ENCODE assay signal across 8 cellular contexts in the genomic region with DNA sequence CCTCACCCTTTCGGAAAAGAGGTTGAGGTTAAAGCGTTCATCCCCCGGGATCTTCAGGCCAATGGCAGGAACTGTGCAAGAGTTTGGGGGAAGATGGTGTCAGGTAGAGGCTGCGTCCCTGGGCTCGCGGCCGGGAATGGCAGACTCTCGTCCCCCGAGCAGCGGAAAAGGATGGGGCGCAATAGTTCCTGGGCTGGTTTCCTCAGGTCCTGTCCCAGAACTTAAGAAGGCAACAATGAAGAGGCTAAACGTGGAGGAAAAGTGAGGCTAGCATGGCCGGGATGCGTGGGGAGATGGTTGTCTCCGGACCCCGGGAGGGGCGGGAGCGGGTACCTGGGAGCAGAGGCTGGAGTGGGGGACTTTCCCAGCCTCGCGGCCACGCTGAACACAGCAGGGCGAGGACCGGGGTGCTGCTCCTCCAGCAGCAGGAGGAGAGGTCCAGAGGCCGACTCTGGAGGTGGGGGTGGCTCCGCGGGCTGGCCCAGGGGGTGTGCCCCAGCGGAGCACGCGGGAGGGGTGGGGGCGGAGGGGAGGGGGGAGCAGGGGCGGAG. TPM values are rescaled to one million over a fixed set of nuclear protein-coding genes. Genes with fewer than 3 reads are reported as not detected.
DNase-seq lines count a peak whose midpoint lies in the region; ATAC-seq and TF ChIP-seq lines count a peak whose summit lies in the region.

No MANE protein-coding gene starts in this region.

- peak overlapping the region; percentile 75 for H3K9ac ChIP-seq in Karpas-422 (ENCODE audit: low read length)

- no peaks in the 10 kb centered on the region for H4K20me1 ChIP-seq in Karpas-422 (ENCODE audit: insufficient read depth, low read depth, low read length)

- no peaks in the 10 kb centered on the region for H3K9me3 ChIP-seq in Karpas-422 (ENCODE audit: low read length)

- H3K4me1 ChIP-seq in Karpas-422 (ENCODE audit: low read length): peaks cover 42% of the 10 kb centered on the region

- DNase-seq in Karpas-422: no peak
- no peak for DNase-seq in astrocyte of the spinal cord (ENCODE audit: low read depth, low spot score)
- DNase-seq in kidney tubule cell (ENCODE audit: low spot score): peak; percentile 43
- peak in 6 of 49 donors; percentile 20 to 50 (median 28) for DNase-seq in substantia nigra (lab: John Stamatoyannopoulos, UW)
- no peak for DNase-seq in occipital lobe (lab: John Stamatoyannopoulos, UW)

- 0 out of 2 replicates have a peak, but pooled peaks cover 3% of the 10 kb centered on the region for H3K27me3 ChIP-seq in Karpas-422 (ENCODE audit: low read length)

- peak overlapping the region; percentile 74 for H3K4me3 ChIP-seq in GM12875 (ENCODE audit: low read depth, low read length)
- H3K4me3 ChIP-seq in Karpas-422 (ENCODE audit: low read length): peak overlapping the region; percentile 83
- H3K4me3 ChIP-seq in astrocyte of the spinal cord (ENCODE audit: low read depth, low read length): peak overlapping the region; percentile 29

- H3K79me2 ChIP-seq in Karpas-422 (ENCODE audit: low read length): no peaks in the 10 kb centered on the region

- no peak for ATAC-seq in HG03045 (IDR thresholded peaks at IDR 0.05; ENCODE audit: unreplicated experiment)
- ATAC-seq in HG02852 (IDR thresholded peaks at IDR 0.05; ENCODE audit: unreplicated experiment): no peak

- H3K4me2 ChIP-seq in Karpas-422 (ENCODE audit: low read depth, low read length, poor library complexity, severe bottlenecking): peak overlapping the region; percentile 75

- TF ChIP-seq CTCF in GM12875 (IDR thresholded peaks at IDR 0.05; ENCODE audit: borderline replicate concordance, insufficient read depth, low read depth, low read length): no peak
- TF ChIP-seq CTCF in astrocyte of the spinal cord (IDR thresholded peaks at IDR 0.05; ENCODE audit: low read depth, low read length): no peak

- in situ Hi-C loops in astrocyte of the spinal cord (cut with HindIII; ENCODE audit: low sequenced_read_pairs): no loop called here

- H2AFZ ChIP-seq in Karpas-422 (ENCODE audit: low read length): peak overlapping the region; percentile 47; the same call in 1 of the 2 replicates

- no peaks in the 10 kb centered on the region for H3K36me3 ChIP-seq in Karpas-422 (ENCODE audit: insufficient read depth, low read length)

- H3K9me2 ChIP-seq in Karpas-422 (replicated peaks; ENCODE audit: insufficient read depth, low read length): no peaks in the 10 kb centered on the region

- no peak overlapping the region for H3K27ac ChIP-seq in Karpas-422 (ENCODE audit: low read length)
- peak overlapping the region; percentile 47 for H3K27ac ChIP-seq in substantia nigra (ENCODE audit: low read depth, low read length, poor library complexity, severe bottlenecking)

RNA-seq across cellular contexts. Expression of gene IRF5, which starts 0.9 kb away (rescaled TPM):
- 7.8 and 11.5 TPM in 2 replicates for total RNA-seq in Karpas-422 (2014; rRNA removed; shearing (Covaris generic); ENCODE audit: low replicate concordance)
- 1.6 TPM for total RNA-seq in occipital lobe

RNA-seq across cellular contexts. Expression of gene KCP, which starts 28.1 kb away (rescaled TPM):
- total RNA-seq in Karpas-422 (2014; rRNA removed; shearing (Covaris generic); ENCODE audit: low replicate concordance): 1.6 and 11.7 TPM in 2 replicates
- 0.16 TPM for total RNA-seq in occipital lobe

Comparison
In these comparisons a context has a peak if more than half of its experiments do, and no peak if none do; other contexts are left out.
1. H3K4me3 ChIP-seq: peak in every context shown above with its lines; median percentile 83 in Karpas-422; 74 in GM12875; 29 in astrocyte of the spinal cord.